15 cellular contexts compared by ENCODE assay signal in genomic region chr5:149528661-149529060, GRCh38. TPM values are rescaled to one million over a fixed set of nuclear protein-coding genes. Genes with fewer than 3 reads are reported as not detected.
A peak's percentile ranks its signal among the peaks of the same experiment; 100 is the strongest.
DNase-seq lines count a peak whose midpoint lies in the region; ATAC-seq, FAIRE-seq and TF ChIP-seq lines count a peak whose summit lies in the region.
"Had no signal": no experiment of that assay in that cellular context is flagged by ENCODE, and none has a peak within 500 bp of the region (broad histone marks: within the 10 kb centered on the region; RNA-seq: fewer than 3 reads in every experiment).

No MANE protein-coding gene starts in this region.

- no peaks in the 10 kb centered on the region for H3K9me3 Mint-ChIP-seq in astrocyte (ENCODE audit: unreplicated experiment)
- H3K9me3 Mint-ChIP-seq: activated CD4-positive, alpha-beta T cell treated with anti-CD3 and anti-CD28 coated beads, Interleukin-2, amount 10 ng/mL, durations not matched to agents 24 days and 14 days had no signal

- H3K27me3 Mint-ChIP-seq in astrocyte (ENCODE audit: low read depth, unreplicated experiment), result no peaks in the 10 kb centered on the region
- H3K27me3 Mint-ChIP-seq: activated CD4-positive, alpha-beta T cell treated with anti-CD3 and anti-CD28 coated beads, Interleukin-2, amount 10 ng/mL, durations not matched to agents 24 days and 14 days had no signal

- peaks cover 64% of the 10 kb centered on the region for H3K4me1 ChIP-seq in GM23248 (ENCODE audit: insufficient read depth)
- peaks cover 3% of the 10 kb centered on the region for H3K4me1 ChIP-seq in astrocyte (ENCODE audit: insufficient read depth, low read length)

- peaks cover 54% of the 10 kb centered on the region for H3K4me1 Mint-ChIP-seq in astrocyte (ENCODE audit: low read depth, unreplicated experiment)

- H3K27ac ChIP-seq in 22Rv1 (peak overlapping the region; percentile 10; the same call in 1 of the 2 replicates), GM23248 (0 out of 2 replicates have a peak overlapping the region, but pooled peaks have one; percentile 16), astrocyte (ENCODE audit: low read depth, low read length) (no peak overlapping the region)
- H3K27ac ChIP-seq: ascending aorta had no signal

- peak; percentile 27 for ATAC-seq in left colon
- ATAC-seq in HG02885 (IDR thresholded peaks at IDR 0.05; ENCODE audit: poor library complexity, unreplicated experiment), result no peak

- H3K36me3 Mint-ChIP-seq in astrocyte (ENCODE audit: low read depth, unreplicated experiment), result peaks cover 7% of the 10 kb centered on the region

- H2AFZ ChIP-seq in GM23248 (no peak overlapping the region), astrocyte (ENCODE audit: low read depth, low read length) (no peak overlapping the region)

- DNase-seq in GM23248, result no peak
- no peak for DNase-seq in astrocyte (ENCODE audit: low read depth)
- DNase-seq in left colon, result no peak
- no peak for DNase-seq in HEK293T (ENCODE audit: extremely low spot score)
- no peak for DNase-seq in NCI-H1417 treated with DMSO at 0.1 percent for 48 hours (lab: John Stamatoyannopoulos, UW)
- no peak for DNase-seq in GOT3 (lab: John Stamatoyannopoulos, UW)
- DNase-seq: activated CD4-positive, alpha-beta T cell treated with anti-CD3 and anti-CD28 coated beads, Interleukin-2, amount 10 ng/mL, durations not matched to agents 24 days and 14 days; dermis blood vessel endothelial cell; DMS53; upper lobe of left lung had no signal

- H3K9me3 ChIP-seq in GM23248 (ENCODE audit: low read depth) (no peaks in the 10 kb centered on the region), astrocyte (ENCODE audit: insufficient read depth, low read depth, low read length) (no peaks in the 10 kb centered on the region)
- H3K9me3 ChIP-seq: ascending aorta, upper lobe of left lung had no signal

- H3K79me2 ChIP-seq in GM23248 (ENCODE audit: insufficient read depth) (peaks cover 100% of the 10 kb centered on the region), astrocyte (ENCODE audit: insufficient read depth, low read length) (peaks cover 100% of the 10 kb centered on the region)

- H3K4me2 ChIP-seq in GM23248 (ENCODE audit: unreplicated experiment) (no peak overlapping the region), astrocyte (ENCODE audit: low read length) (no peak overlapping the region)

- H3K4me3 ChIP-seq in GM23248 (no peak overlapping the region), astrocyte (ENCODE audit: insufficient read depth, low read depth, low read length) (no peak overlapping the region)
- H3K4me3 ChIP-seq: ascending aorta, lung, upper lobe of left lung had no signal

- in situ Hi-C loops in GM23248 (cut with MboI), result no loop called here

- H3K27ac Mint-ChIP-seq in astrocyte (ENCODE audit: unreplicated experiment), result peak overlapping the region; percentile 6
- H3K27ac Mint-ChIP-seq: activated CD4-positive, alpha-beta T cell treated with anti-CD3 and anti-CD28 coated beads, Interleukin-2, amount 10 ng/mL, durations not matched to agents 24 days and 14 days had no signal

- no peak overlapping the region for H3K9ac ChIP-seq in GM23248
- H3K9ac ChIP-seq in astrocyte (ENCODE audit: low read length), result no peak overlapping the region

- H3K9me2 ChIP-seq in GM23248 (ENCODE audit: insufficient read depth), result no peaks in the 10 kb centered on the region

- 80 to 87% methylated on average over 2 of the region's 2 CpGs for whole genome bisulfite sequencing in GM23248 (ENCODE audit: low coverage in 1 of 2, low lambda C conversion rate in 2 of 2, missing lambda C conversion rate in 2 of 2), 2 experiments

- CTCF ChIA-PET in HEK293T (lab: Yijun Ruan, JAX), result interaction anchor here (1.7 kb wide), 1 partner anchor 23 kb away, joined by 4 read pairs; the partner anchor contains the start of gene CSNK1A1

- POLR2A ChIA-PET in HEK293T (lab: Yijun Ruan, JAX), result interaction anchor here (0.9 to 4.3 kb wide), 2 partner anchors 23 to 184 kb away, joined by 3 to 24 read pairs; partner anchors contain the start of genes CSNK1A1 and GRPEL2

- H3K36me3 ChIP-seq in GM23248 (ENCODE audit: low read depth) (peaks cover 35% of the 10 kb centered on the region; the same call in 1 of the 2 replicates), astrocyte (ENCODE audit: insufficient read depth, low read length) (peaks cover 10% of the 10 kb centered on the region)

- intact Hi-C loops in left colon (cut with DNase I, micrococcal nuclease), result no loop called here

- H4K20me1 ChIP-seq in GM23248 (ENCODE audit: insufficient read depth) (peaks cover 76% of the 10 kb centered on the region), astrocyte (ENCODE audit: insufficient read depth, low read length) (peaks cover 99% of the 10 kb centered on the region)

- H3K27me3 ChIP-seq in GM23248 (replicated peaks; ENCODE audit: insufficient read depth), result no peaks in the 10 kb centered on the region
- no peaks in the 10 kb centered on the region for H3K27me3 ChIP-seq in astrocyte (ENCODE audit: insufficient read depth, low read length)
- H3K27me3 ChIP-seq: ascending aorta, upper lobe of left lung had no signal

- peak overlapping the region; percentile 21 for H3K4me3 Mint-ChIP-seq in astrocyte (ENCODE audit: unreplicated experiment)
- H3K4me3 Mint-ChIP-seq: activated CD4-positive, alpha-beta T cell treated with anti-CD3 and anti-CD28 coated beads, Interleukin-2, amount 10 ng/mL, durations not matched to agents 24 days and 14 days had no signal

- no peak for TF ChIP-seq CTCF in 22Rv1 (IDR thresholded peaks at IDR 0.05)
- TF ChIP-seq CTCF in astrocyte (IDR thresholded peaks at IDR 0.05; ENCODE audit: insufficient read depth, low read depth, low read length), result no peak

- FAIRE-seq in astrocyte (lab: Jason Lieb, UNC), result no peak
- FAIRE-seq: GM18507 had no signal

- H3F3A ChIP-seq in GM23248 (ENCODE audit: insufficient read depth), result peaks cover 65% of the 10 kb centered on the region

TF ChIP-seq in HEK293T, 16 proteins besides CTCF, POLR2A, EP300 and RAD21:
- TF ChIP-seq SP1 (IDR thresholded peaks at IDR 0.05) (no peak), FOXM1 (IDR thresholded peaks at IDR 0.05; ENCODE audit: borderline replicate concordance) (no peak), CTBP1 (IDR thresholded peaks at IDR 0.05; ENCODE audit: borderline replicate concordance) (no peak), HDGF (IDR thresholded peaks at IDR 0.05; ENCODE audit: borderline replicate concordance) (no peak), TARDBP (IDR thresholded peaks at IDR 0.05) (no peak), L3MBTL2 (conservative IDR thresholded peaks at IDR 0.05) (no peak), LEF1 (IDR thresholded peaks at IDR 0.05; ENCODE audit: borderline replicate concordance) (no peak), BHLHE40 (IDR thresholded peaks at IDR 0.05; ENCODE audit: borderline replicate concordance) (no peak), ZNF384 (IDR thresholded peaks at IDR 0.05) (no peak), NFRKB (IDR thresholded peaks at IDR 0.05) (no peak), ELF4 (IDR thresholded peaks at IDR 0.05) (no peak), SUZ12 (IDR thresholded peaks at IDR 0.05) (no peak)

RNA-seq across cellular contexts. Expression of gene CSNK1A1, which starts 22.6 kb away (rescaled TPM):
- total RNA-seq in GM23248 (2014; rRNA removed; shearing (Covaris generic)), result 415 and 428 TPM in 2 replicates
- 225 and 228 TPM in 2 replicates for polyA plus RNA-seq in GM23248 (2016; fragmentation: Nextera tagmentation; extraction: Ambion mirVana)
- total RNA-seq in astrocyte (384 and 392 TPM in 2 replicates), left colon (100 to 1,000 TPM; 202 to 229 TPM)

RNA-seq across cellular contexts. Expression of gene ARHGEF37, which starts 52.6 kb away (rescaled TPM):
- total RNA-seq in GM23248 (2014; rRNA removed; shearing (Covaris generic)), result 0.76 and 0.97 TPM in 2 replicates
- polyA plus RNA-seq in GM23248 (2016; fragmentation: Nextera tagmentation; extraction: Ambion mirVana), result 0.42 and 0.51 TPM in 2 replicates
- total RNA-seq in astrocyte (1.4 and 2.3 TPM in 2 replicates), left colon (10 to 100 TPM; 14.2 to 23.5 TPM)
